11 cellular contexts compared by ENCODE assay signal in genomic region chr5:171596391-171596878, GRCh38.
A peak's percentile ranks its signal among the peaks of the same experiment; 100 is the strongest.
DNase-seq lines count a peak whose midpoint lies in the region; ATAC-seq, FAIRE-seq and TF ChIP-seq lines count a peak whose summit lies in the region.
"Had no signal": no experiment of that assay in that cellular context is flagged by ENCODE, and none has a peak within 500 bp of the region (broad histone marks: within the 10 kb centered on the region; RNA-seq: fewer than 3 reads in every experiment).

No MANE protein-coding gene starts in this region.

- H3K4me3 ChIP-seq in thoracic aorta = peak overlapping the region; percentile 36
- H3K4me3 ChIP-seq: skin epidermis had no signal

- CTCF ChIA-PET in activated CD8-positive, alpha-beta T cell treated with anti-CD3 and anti-CD28 coated beads for 36 hours (lab: Charles Lee) = interaction anchor here (1.0 kb wide), 1 partner anchor 262 kb away, joined by 3 read pairs; no protein-coding TSS in a partner anchor

- DNase-seq in HTR-8/SVneo (ENCODE audit: insufficient read length, low spot score) (peak; percentile 84), chondrocyte (ENCODE audit: low spot score) (no peak), iPS-NIHi7 (ENCODE audit: extremely low spot score) (peak; percentile 76), thoracic aorta (ENCODE audit: low spot score) (peak; percentile 55), MV-4-11 (lab: John Stamatoyannopoulos, UW) (no peak), UCSD-AML1 (lab: John Stamatoyannopoulos, UW; ENCODE audit: unreplicated experiment) (no peak)
- no peak for DNase-seq in activated CD8-positive, alpha-beta T cell treated with anti-CD3 and anti-CD28 coated beads for 36 hours
- DNase-seq: activated CD4-positive, alpha-beta T cell treated with anti-CD3 and anti-CD28 coated beads, Interleukin-2, amount 10 ng/mL, durations not matched to agents 24 days and 14 days; amygdala had no signal

- intact Hi-C loops in activated CD8-positive, alpha-beta T cell treated with anti-CD3 and anti-CD28 coated beads for 36 hours (cut with micrococcal nuclease) = no loop called here

- no peaks in the 10 kb centered on the region for H3K36me3 ChIP-seq in thoracic aorta

- POLR2A ChIA-PET in activated CD8-positive, alpha-beta T cell treated with anti-CD3 and anti-CD28 coated beads for 36 hours (lab: Charles Lee) = no interaction called here

- H3K27me3 Mint-ChIP-seq in chondrocyte (ENCODE audit: low read depth) = peaks cover 13% of the 10 kb centered on the region
- H3K27me3 Mint-ChIP-seq in activated CD8-positive, alpha-beta T cell treated with anti-CD3 and anti-CD28 coated beads for 36 hours = peaks cover 6% of the 10 kb centered on the region

- no peak for TF ChIP-seq CTCF in chondrocyte (IDR thresholded peaks at IDR 0.05)
- no peak for TF ChIP-seq CTCF in thoracic aorta (IDR thresholded peaks at IDR 0.05)
- no peak for TF ChIP-seq CTCF in activated CD8-positive, alpha-beta T cell treated with anti-CD3 and anti-CD28 coated beads for 36 hours (IDR thresholded peaks at IDR 0.05)

- H3K4me3 Mint-ChIP-seq in chondrocyte (ENCODE audit: unreplicated experiment) = peak overlapping the region; percentile 35
- H3K4me3 Mint-ChIP-seq in activated CD8-positive, alpha-beta T cell treated with anti-CD3 and anti-CD28 coated beads for 36 hours = no peak overlapping the region
- H3K4me3 Mint-ChIP-seq: activated CD4-positive, alpha-beta T cell treated with anti-CD3 and anti-CD28 coated beads, Interleukin-2, amount 10 ng/mL, durations not matched to agents 24 days and 14 days had no signal

- H3K4me1 ChIP-seq in thoracic aorta (ENCODE audit: control insufficient read depth in 1 of 2, low read depth in 2 of 2) = peaks cover 10 to 20% of the 10 kb centered on the region in 2 donors

- peaks cover 22% of the 10 kb centered on the region for H3K4me1 Mint-ChIP-seq in chondrocyte (ENCODE audit: low read depth)
- peaks cover 13% of the 10 kb centered on the region for H3K4me1 Mint-ChIP-seq in activated CD8-positive, alpha-beta T cell treated with anti-CD3 and anti-CD28 coated beads for 36 hours (ENCODE audit: low read depth)

- no peaks in the 10 kb centered on the region for H3K9me3 ChIP-seq in thoracic aorta

- H3K9me3 Mint-ChIP-seq in chondrocyte (ENCODE audit: low read depth) = peaks cover 3% of the 10 kb centered on the region
- H3K9me3 Mint-ChIP-seq in activated CD8-positive, alpha-beta T cell treated with anti-CD3 and anti-CD28 coated beads for 36 hours = no peaks in the 10 kb centered on the region

- peak overlapping the region; percentile 95 for H3K27ac Mint-ChIP-seq in chondrocyte (ENCODE audit: unreplicated experiment)
- no peak overlapping the region for H3K27ac Mint-ChIP-seq in activated CD8-positive, alpha-beta T cell treated with anti-CD3 and anti-CD28 coated beads for 36 hours
- H3K27ac Mint-ChIP-seq: activated CD4-positive, alpha-beta T cell treated with anti-CD3 and anti-CD28 coated beads, Interleukin-2, amount 10 ng/mL, durations not matched to agents 24 days and 14 days had no signal

- H3K36me3 Mint-ChIP-seq in chondrocyte (ENCODE audit: low read depth) = no peaks in the 10 kb centered on the region
- H3K36me3 Mint-ChIP-seq in activated CD8-positive, alpha-beta T cell treated with anti-CD3 and anti-CD28 coated beads for 36 hours (ENCODE audit: low read depth) = no peaks in the 10 kb centered on the region

- peak overlapping the region; percentile 40 to 66 for H3K27ac ChIP-seq in thoracic aorta
- H3K27ac ChIP-seq: skin epidermis had no signal

- no peaks in the 10 kb centered on the region for H3K27me3 ChIP-seq in thoracic aorta (replicated peaks; ENCODE audit: insufficient read depth)

- peak; percentile 68 for FAIRE-seq in HTR-8/SVneo (lab: Jason Lieb, UNC)

- ATAC-seq in thoracic aorta (ENCODE audit: insufficient number of reproducible peaks, low FRiP score, low read depth) = peak; percentile 84
- ATAC-seq in GM21825 (IDR thresholded peaks at IDR 0.05; ENCODE audit: unreplicated experiment) = no peak
- no peak for ATAC-seq in activated CD8-positive, alpha-beta T cell treated with anti-CD3 and anti-CD28 coated beads for 36 hours

Comparison
In these comparisons a context has a peak if more than half of its experiments do, and no peak if none do; other contexts are left out.
1. DNase-seq: peak in HTR-8/SVneo (single experiment), iPS-NIHi7 (single experiment) and thoracic aorta (single experiment); none in chondrocyte (single experiment), MV-4-11 (single experiment), UCSD-AML1 (single experiment) and activated CD8-positive, alpha-beta T cell treated with anti-CD3 and anti-CD28 coated beads for 36 hours (single experiment).